Comparison of ENCODE assay signal across 8 cellular contexts in genomic region chr9:110049699-110050450, GRCh38.
DNase-seq lines count a peak whose midpoint lies in the region; ATAC-seq, FAIRE-seq and TF ChIP-seq lines count a peak whose summit lies in the region.

No MANE protein-coding gene starts in this region.

- peaks cover 24 to 32% (median 26%) of the 10 kb centered on the region in 3 donors for H3K27me3 Mint-ChIP-seq in CD14-positive monocyte (ENCODE audit: low read depth in 3 of 3)
- H3K27me3 Mint-ChIP-seq in stimulated activated memory B cell treated with anti-CD40 and anti-IgM and Interleukin-4, amounts not matched to agents 10 μg/mL and 1 μg/mL and 100 μg/mL, for 72 hours = no peaks in the 10 kb centered on the region

- no peaks in the 10 kb centered on the region for H3K27me3 ChIP-seq in bronchial epithelial cell (ENCODE audit: control insufficient read depth, insufficient read depth, low read length)

- H3K9me3 Mint-ChIP-seq in CD14-positive monocyte = peaks cover 0 to 2% (median 0%) of the 10 kb centered on the region in 7 donors
- H3K9me3 Mint-ChIP-seq in stimulated activated memory B cell treated with anti-CD40 and anti-IgM and Interleukin-4, amounts not matched to agents 10 μg/mL and 1 μg/mL and 100 μg/mL, for 72 hours = no peaks in the 10 kb centered on the region

- H3K27ac Mint-ChIP-seq in CD14-positive monocyte = peak overlapping the region in 2 of 7 donors; percentile 50 to 59
- H3K27ac Mint-ChIP-seq in stimulated activated memory B cell treated with anti-CD40 and anti-IgM and Interleukin-4, amounts not matched to agents 10 μg/mL and 1 μg/mL and 100 μg/mL, for 72 hours = peak overlapping the region; percentile 95

- FAIRE-seq in H54 (lab: Jason Lieb, UNC) = no peak
- FAIRE-seq in bronchial epithelial cell (lab: Jason Lieb, UNC) = no peak

- ATAC-seq in stimulated activated memory B cell treated with anti-CD40 and anti-IgM and Interleukin-4, amounts not matched to agents 10 μg/mL and 1 μg/mL and 100 μg/mL, for 72 hours = peak; percentile 1

- H3K36me3 ChIP-seq in bronchial epithelial cell (ENCODE audit: control insufficient read depth, insufficient read depth, low read length) = no peaks in the 10 kb centered on the region

- peaks cover 0 to 2% of the 10 kb centered on the region in 2 donors for H3K36me3 Mint-ChIP-seq in CD14-positive monocyte
- peaks cover 54% of the 10 kb centered on the region for H3K36me3 Mint-ChIP-seq in stimulated activated memory B cell treated with anti-CD40 and anti-IgM and Interleukin-4, amounts not matched to agents 10 μg/mL and 1 μg/mL and 100 μg/mL, for 72 hours

- TF ChIP-seq POLR2A in H54 (IDR thresholded peaks at IDR 0.05; ENCODE audit: low read depth, low read length) = peak; percentile 31; the same call in 1 of the 2 replicates

- H3K4me3 Mint-ChIP-seq in CD14-positive monocyte = peak overlapping the region; percentile 93 to 98
- H3K4me3 Mint-ChIP-seq in stimulated activated memory B cell treated with anti-CD40 and anti-IgM and Interleukin-4, amounts not matched to agents 10 μg/mL and 1 μg/mL and 100 μg/mL, for 72 hours = peak overlapping the region; percentile 97

- DNase-seq in CD14-positive monocyte (ENCODE audit: low spot score) (no peak), H54 (ENCODE audit: insufficient read length, low spot score) (no peak), RPMI7951 (ENCODE audit: low read depth) (peak; percentile 52), bronchial epithelial cell (ENCODE audit: low read depth) (no peak), left kidney (ENCODE audit: low read depth, low spot score) (peak; percentile 63), GM03348 (ENCODE audit: low spot score) (no peak)
- no peak for DNase-seq in activated CD8-positive, alpha-beta memory T cell treated with anti-CD3 and anti-CD28 coated beads, Interleukin-2, amount 50 U/mL, for 4 hours

- H3K4me3 ChIP-seq in bronchial epithelial cell (ENCODE audit: low read depth, low read length) = peak overlapping the region; percentile 60

- intact Hi-C loops in CD14-positive monocyte (cut with micrococcal nuclease) = loop anchor here in 1 of 2 donors (5.0 kb wide), 2 partner anchors 78 to 97 kb away; no protein-coding TSS in a partner anchor

- no peak for TF ChIP-seq CTCF in CD14-positive monocyte (IDR thresholded peaks at IDR 0.05)
- TF ChIP-seq CTCF in bronchial epithelial cell (IDR thresholded peaks at IDR 0.05; ENCODE audit: insufficient read depth, low read length, severe bottlenecking) = no peak

- peaks cover 46% of the 10 kb centered on the region for H3K4me1 Mint-ChIP-seq in CD14-positive monocyte
- peaks cover 39% of the 10 kb centered on the region for H3K4me1 Mint-ChIP-seq in stimulated activated memory B cell treated with anti-CD40 and anti-IgM and Interleukin-4, amounts not matched to agents 10 μg/mL and 1 μg/mL and 100 μg/mL, for 72 hours

Comparison
In these comparisons a context has a peak if more than half of its experiments do, and no peak if none do; other contexts are left out.
1. DNase-seq: peak in RPMI7951 (single experiment) and left kidney (single experiment); none in CD14-positive monocyte (single experiment), H54 (single experiment), bronchial epithelial cell (single experiment), activated CD8-positive, alpha-beta memory T cell treated with anti-CD3 and anti-CD28 coated beads, Interleukin-2, amount 50 U/mL, for 4 hours (single experiment) and GM03348 (single experiment).